In the genomic region with DNA sequence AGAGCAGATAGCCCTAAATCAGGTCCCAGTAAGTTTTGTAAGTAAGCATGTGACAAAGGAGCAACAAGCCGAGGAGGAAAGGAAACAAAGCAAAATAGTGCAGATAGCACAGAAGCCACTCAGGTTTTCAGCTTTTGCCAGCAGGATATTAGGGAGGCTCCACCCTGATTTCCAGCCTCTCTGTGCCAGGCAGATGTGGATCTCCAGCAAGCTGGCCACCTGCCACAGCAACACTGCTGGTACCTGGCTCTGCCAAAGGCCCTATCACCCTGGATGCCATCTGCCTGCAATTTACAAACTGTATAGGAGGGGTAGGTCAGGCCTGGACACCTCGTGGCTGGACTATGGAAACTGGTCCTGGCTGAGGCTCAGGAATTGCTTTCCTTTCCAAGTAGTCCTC, we compare ENCODE assay signal across 15 cellular contexts. TPM values are rescaled to one million over a fixed set of nuclear protein-coding genes. Genes with fewer than 3 reads are reported as not detected.
DNase-seq lines count a peak whose midpoint lies in the region; TF ChIP-seq lines count a peak whose summit lies in the region.
"Had no signal": no experiment of that assay in that cellular context is flagged by ENCODE, and none has a peak within 500 bp of the region (broad histone marks: within the 10 kb centered on the region; RNA-seq: fewer than 3 reads in every experiment).

No MANE protein-coding gene starts in this region.

- H3K27me3 ChIP-seq in parathyroid adenoma (ENCODE audit: control insufficient read depth, insufficient read depth, low read length) = no peaks in the 10 kb centered on the region

- H3K4me2 ChIP-seq in parathyroid adenoma (ENCODE audit: low read length) = no peak overlapping the region

- H3K9me3 ChIP-seq in parathyroid adenoma (ENCODE audit: control insufficient read depth, low read length) = no peaks in the 10 kb centered on the region
- H3K9me3 ChIP-seq: lower lobe of right lung, neutrophil had no signal

- H3K4me1 Mint-ChIP-seq in activated T-helper 1 cell treated with anti-CD3 and anti-CD28 coated beads, Interleukin-12 subunit alpha, Interleukin-12 subunit beta, Interleukin-2, Interleukin-4 antibody, amounts not matched to agents 30 ng/mL and 10 ng/mL and 1 ng/mL, durations not matched to agents 14 hours and 24 hours and 36 hours (ENCODE audit: low read depth) = no peaks in the 10 kb centered on the region
- H3K4me1 Mint-ChIP-seq: CD8-positive, alpha-beta memory T cell had no signal

- peak overlapping the region; percentile 15 for H3K27ac ChIP-seq in parathyroid adenoma
- H3K27ac ChIP-seq: lower lobe of right lung, neutrophil had no signal

- H3K4me1 ChIP-seq in parathyroid adenoma = no peaks in the 10 kb centered on the region

- TF ChIP-seq CTCF in parathyroid adenoma (IDR thresholded peaks at IDR 0.05) (no peak), foreskin fibroblast (IDR thresholded peaks at IDR 0.05; ENCODE audit: low read depth, low read length) (no peak)

- no peak overlapping the region for H3K4me3 ChIP-seq in parathyroid adenoma (ENCODE audit: low read depth, low read length)
- H3K4me3 ChIP-seq in foreskin fibroblast (ENCODE audit: low read depth in 1 of 2, low read length in 2 of 2) = no peak overlapping the region
- H3K4me3 ChIP-seq: lower lobe of right lung had no signal

- no peak overlapping the region for H2AFZ ChIP-seq in parathyroid adenoma

- peaks cover 20% of the 10 kb centered on the region for H3K27me3 Mint-ChIP-seq in activated T-helper 1 cell treated with anti-CD3 and anti-CD28 coated beads, Interleukin-12 subunit alpha, Interleukin-12 subunit beta, Interleukin-2, Interleukin-4 antibody, amounts not matched to agents 30 ng/mL and 10 ng/mL and 1 ng/mL, durations not matched to agents 14 hours and 24 hours and 36 hours (ENCODE audit: insufficient read depth)

- H3K36me3 Mint-ChIP-seq in activated T-helper 1 cell treated with anti-CD3 and anti-CD28 coated beads, Interleukin-12 subunit alpha, Interleukin-12 subunit beta, Interleukin-2, Interleukin-4 antibody, amounts not matched to agents 30 ng/mL and 10 ng/mL and 1 ng/mL, durations not matched to agents 14 hours and 24 hours and 36 hours (ENCODE audit: low read depth) = no peaks in the 10 kb centered on the region
- H3K36me3 Mint-ChIP-seq: CD8-positive, alpha-beta memory T cell had no signal

- no peaks in the 10 kb centered on the region for H3K79me2 ChIP-seq in parathyroid adenoma

- DNase-seq in NCI-H524 (lab: John Stamatoyannopoulos, UW) (peak; percentile 26 to 79), NCI-H524 treated with DMSO at 0.1 percent for 48 hours (lab: John Stamatoyannopoulos, UW) (no peak), NCI-H1694 (lab: John Stamatoyannopoulos, UW) (peak; percentile 11), SHP77 treated with DMSO at 0.1 percent for 48 hours (lab: John Stamatoyannopoulos, UW) (peak; percentile 75), SK-N-DZ (ENCODE audit: low spot score) (no peak), foreskin fibroblast (no peak)
- no peak for DNase-seq in activated T-helper 1 cell treated with anti-CD3 and anti-CD28 coated beads, Interleukin-12 subunit alpha, Interleukin-12 subunit beta, Interleukin-2, Interleukin-4 antibody, amounts not matched to agents 30 ng/mL and 10 ng/mL and 1 ng/mL, durations not matched to agents 14 hours and 24 hours and 36 hours (ENCODE audit: low spot score)
- DNase-seq: activated effector memory CD4-positive, alpha-beta T cell treated with anti-CD3 and anti-CD28 coated beads, Interleukin-2, amount 50 U/mL, for 16 hours; CD8-positive, alpha-beta memory T cell; lower lobe of right lung had no signal

- H3K9ac ChIP-seq in parathyroid adenoma = no peak overlapping the region

- H3K36me3 ChIP-seq in parathyroid adenoma (ENCODE audit: control insufficient read depth, insufficient read depth, low read length) = no peaks in the 10 kb centered on the region
- H3K36me3 ChIP-seq: lower lobe of right lung, neutrophil had no signal

- no peak overlapping the region for H3K27ac Mint-ChIP-seq in activated T-helper 1 cell treated with anti-CD3 and anti-CD28 coated beads, Interleukin-12 subunit alpha, Interleukin-12 subunit beta, Interleukin-2, Interleukin-4 antibody, amounts not matched to agents 30 ng/mL and 10 ng/mL and 1 ng/mL, durations not matched to agents 14 hours and 24 hours and 36 hours
- H3K27ac Mint-ChIP-seq: CD8-positive, alpha-beta memory T cell; dendritic cell treated with granulocyte-macrophage colony-stimulating factor and Interleukin-4, amounts not matched to agents 40 ng/mL and 50 ng/mL, for 4 days; stimulated activated naive CD8-positive, alpha-beta T cell treated with anti-CD3 and anti-CD28 coated beads, Interleukin-15, Interleukin-2, amounts not matched to agents 100 ng/mL and 50 ng/mL, for 24 hours had no signal

- no peak overlapping the region for H3K4me3 Mint-ChIP-seq in activated T-helper 1 cell treated with anti-CD3 and anti-CD28 coated beads, Interleukin-12 subunit alpha, Interleukin-12 subunit beta, Interleukin-2, Interleukin-4 antibody, amounts not matched to agents 30 ng/mL and 10 ng/mL and 1 ng/mL, durations not matched to agents 14 hours and 24 hours and 36 hours
- H3K4me3 Mint-ChIP-seq: CD8-positive, alpha-beta memory T cell; dendritic cell treated with granulocyte-macrophage colony-stimulating factor and Interleukin-4, amounts not matched to agents 40 ng/mL and 50 ng/mL, for 4 days; stimulated activated naive CD8-positive, alpha-beta T cell treated with anti-CD3 and anti-CD28 coated beads, Interleukin-15, Interleukin-2, amounts not matched to agents 100 ng/mL and 50 ng/mL, for 24 hours had no signal

- H3K9me3 Mint-ChIP-seq in activated T-helper 1 cell treated with anti-CD3 and anti-CD28 coated beads, Interleukin-12 subunit alpha, Interleukin-12 subunit beta, Interleukin-2, Interleukin-4 antibody, amounts not matched to agents 30 ng/mL and 10 ng/mL and 1 ng/mL, durations not matched to agents 14 hours and 24 hours and 36 hours = no peaks in the 10 kb centered on the region
- H3K9me3 Mint-ChIP-seq: CD8-positive, alpha-beta memory T cell; dendritic cell treated with granulocyte-macrophage colony-stimulating factor and Interleukin-4, amounts not matched to agents 40 ng/mL and 50 ng/mL, for 4 days; stimulated activated naive CD8-positive, alpha-beta T cell treated with anti-CD3 and anti-CD28 coated beads, Interleukin-15, Interleukin-2, amounts not matched to agents 100 ng/mL and 50 ng/mL, for 24 hours had no signal

- intact Hi-C loops in activated T-helper 1 cell treated with anti-CD3 and anti-CD28 coated beads, Interleukin-12 subunit alpha, Interleukin-12 subunit beta, Interleukin-2, Interleukin-4 antibody, amounts not matched to agents 30 ng/mL and 10 ng/mL and 1 ng/mL, durations not matched to agents 14 hours and 24 hours and 36 hours (cut with micrococcal nuclease) = no loop called here

RNA-seq across cellular contexts. Expression of a gene that starts 12.2 kb away (rescaled TPM):
- polyA plus RNA-seq in SK-N-DZ (2014; cell fraction: cytosol; rRNA removed) = not detected in 2 replicates
- polyA plus RNA-seq in SK-N-DZ (2014; cell fraction: nucleus; rRNA removed) = not detected in 2 replicates
- total RNA-seq in activated T-helper 1 cell treated with anti-CD3 and anti-CD28 coated beads, Interleukin-12 subunit alpha, Interleukin-12 subunit beta, Interleukin-2, Interleukin-4 antibody, amounts not matched to agents 30 ng/mL and 10 ng/mL and 1 ng/mL, durations not matched to agents 14 hours and 24 hours and 36 hours = not detected in 2 replicates
- total RNA-seq: CD8-positive, alpha-beta memory T cell; H1 had no signal
- polyA plus RNA-seq: CD8-positive, alpha-beta memory T cell; H1 had no signal

Comparison
In these comparisons a context has a peak if more than half of its experiments do, and no peak if none do; other contexts are left out.
1. DNase-seq: peak in NCI-H524 (2 of 2), NCI-H1694 (single experiment) and SHP77 treated with DMSO at 0.1 percent for 48 hours (single experiment); none in NCI-H524 treated with DMSO at 0.1 percent for 48 hours (single experiment), SK-N-DZ (single experiment), activated T-helper 1 cell treated with anti-CD3 and anti-CD28 coated beads, Interleukin-12 subunit alpha, Interleukin-12 subunit beta, Interleukin-2, Interleukin-4 antibody, amounts not matched to agents 30 ng/mL and 10 ng/mL and 1 ng/mL, durations not matched to agents 14 hours and 24 hours and 36 hours (single experiment) and foreskin fibroblast (0 of 2).